9 cellular contexts compared by ENCODE assay signal in genomic region chr20:13231031-13231752, GRCh38. TPM values are rescaled to one million over a fixed set of nuclear protein-coding genes. Genes with fewer than 3 reads are reported as not detected.
DNase-seq lines count a peak whose midpoint lies in the region; ATAC-seq and TF ChIP-seq lines count a peak whose summit lies in the region.
"Had no signal": no experiment of that assay in that cellular context is flagged by ENCODE, and none has a peak within 500 bp of the region (broad histone marks: within the 10 kb centered on the region; RNA-seq: fewer than 3 reads in every experiment).

No MANE protein-coding gene starts in this region.

- peaks cover 3% of the 10 kb centered on the region for H3K36me3 Mint-ChIP-seq in activated T-cell treated with anti-CD3 and anti-CD28 coated beads, Interleukin-2, amount 50 U/mL, for 4 hours (ENCODE audit: insufficient read depth)
- no peaks in the 10 kb centered on the region for H3K36me3 Mint-ChIP-seq in progenitor cell of endocrine pancreas (ENCODE audit: insufficient read depth)

- CTCF ChIA-PET in BJ (lab: Yijun Ruan, JAX): interaction anchor here (1.5 kb wide), 1 partner anchor 315 kb away, joined by 3 read pairs; no protein-coding TSS in a partner anchor

- DNase-seq in BJ (ENCODE audit: low read depth) (peak; percentile 45), M059J (ENCODE audit: low read depth) (peak; percentile 77), kidney tubule cell (ENCODE audit: low spot score) (peak; percentile 93), NCI-H2029 (lab: John Stamatoyannopoulos, UW) (no peak), Kasumi-1 (lab: John Stamatoyannopoulos, UW) (no peak), progenitor cell of endocrine pancreas (ENCODE audit: low spot score, unreplicated experiment) (no peak), NCI-H1930 (lab: John Stamatoyannopoulos, UW) (no peak)
- peak; percentile 24 for DNase-seq in activated T-cell treated with anti-CD3 and anti-CD28 coated beads, Interleukin-2, amount 50 U/mL, for 4 hours

- no peak overlapping the region for H3K27ac Mint-ChIP-seq in progenitor cell of endocrine pancreas

- peaks cover 2% of the 10 kb centered on the region for H3K27me3 Mint-ChIP-seq in activated T-cell treated with anti-CD3 and anti-CD28 coated beads, Interleukin-2, amount 50 U/mL, for 4 hours (ENCODE audit: low read depth)
- H3K27me3 Mint-ChIP-seq in progenitor cell of endocrine pancreas: peaks cover 3% of the 10 kb centered on the region

- TF ChIP-seq CTCF in BJ (IDR thresholded peaks at IDR 0.05; ENCODE audit: insufficient read depth, low read depth, low read length) (no peak), progenitor cell of endocrine pancreas (IDR thresholded peaks at IDR 0.05; ENCODE audit: unreplicated experiment) (no peak)

- H3K27me3 ChIP-seq in BJ (ENCODE audit: control insufficient read depth, insufficient read depth, low read length): no peaks in the 10 kb centered on the region
- H3K27me3 ChIP-seq: vagina had no signal

- peak overlapping the region; percentile 37 for H3K4me3 Mint-ChIP-seq in activated T-cell treated with anti-CD3 and anti-CD28 coated beads, Interleukin-2, amount 50 U/mL, for 4 hours
- no peak overlapping the region for H3K4me3 Mint-ChIP-seq in progenitor cell of endocrine pancreas (ENCODE audit: low read depth)

- POLR2A ChIA-PET in BJ (lab: Charles Lee): no interaction called here

- H3K9me3 Mint-ChIP-seq in activated T-cell treated with anti-CD3 and anti-CD28 coated beads, Interleukin-2, amount 50 U/mL, for 4 hours: peaks cover 4% of the 10 kb centered on the region
- H3K9me3 Mint-ChIP-seq in progenitor cell of endocrine pancreas (ENCODE audit: low read depth): peaks cover 4% of the 10 kb centered on the region

- no peaks in the 10 kb centered on the region for H3K36me3 ChIP-seq in BJ (ENCODE audit: control insufficient read depth, insufficient read depth, low read length)
- H3K36me3 ChIP-seq: vagina had no signal

- peaks cover 46% of the 10 kb centered on the region for H3K4me1 Mint-ChIP-seq in activated T-cell treated with anti-CD3 and anti-CD28 coated beads, Interleukin-2, amount 50 U/mL, for 4 hours (ENCODE audit: low read depth)
- no peaks in the 10 kb centered on the region for H3K4me1 Mint-ChIP-seq in progenitor cell of endocrine pancreas (ENCODE audit: low read depth)

- ATAC-seq in activated T-cell treated with anti-CD3 and anti-CD28 coated beads, Interleukin-2, amount 50 U/mL, for 4 hours: peak; percentile 78 to 79

- no peak overlapping the region for H3K4me3 ChIP-seq in BJ (ENCODE audit: low read depth, low read length)
- H3K4me3 ChIP-seq: vagina had no signal

RNA-seq across cellular contexts. Expression of gene ISM1, which starts 10.1 kb away (rescaled TPM):
- 0.12 and 0.25 TPM in 2 replicates for polyA plus RNA-seq in BJ (2011; rRNA removed)
- 0.24 and 0.36 TPM in 2 replicates for polyA minus RNA-seq in BJ (2011; rRNA and poly(A)+ RNA removed)
- not detected in 2 replicates for total RNA-seq in M059J (2014; rRNA removed; shearing (Covaris generic))
- 10 to 100 TPM in 1 of 3 donors, 1 to 10 TPM in 2; 3.5 to 11.5 (median 3.6) TPM for total RNA-seq in activated T-cell treated with anti-CD3 and anti-CD28 coated beads, Interleukin-2, amount 50 U/mL, for 4 hours
- total RNA-seq in progenitor cell of endocrine pancreas: 0.36 and 0.73 TPM in 2 replicates

Comparison
In these comparisons a context has a peak if more than half of its experiments do, and no peak if none do; other contexts are left out.
1. DNase-seq: peak in BJ (single experiment), M059J (single experiment), activated T-cell treated with anti-CD3 and anti-CD28 coated beads, Interleukin-2, amount 50 U/mL, for 4 hours (single experiment) and kidney tubule cell (single experiment); none in NCI-H2029 (single experiment), Kasumi-1 (0 of 2), progenitor cell of endocrine pancreas (single experiment) and NCI-H1930 (0 of 2).